24 cellular contexts compared by ENCODE assay signal in genomic region chr4:105650190-105650589, GRCh38.
"Had no signal": no experiment of that assay in that cellular context is flagged by ENCODE, and none has a peak within 500 bp of the region (broad histone marks: within the 10 kb centered on the region; RNA-seq: fewer than 3 reads in every experiment).

No MANE protein-coding gene starts in this region.

- DNase-seq: Karpas-422; KBM-7; MG63; NCI-H1092; NCI-H1105 treated with DMSO at 0.1 percent for 48 hours; NCI-H1417 treated with DMSO at 0.1 percent for 48 hours; NCI-H146; NCI-H1694 treated with DMSO at 0.1 percent for 48 hours; NCI-H1930; NCI-H2081; NCI-H2107; NCI-H2227 treated with DMSO at 0.1 percent for 48 hours; NCI-H524 treated with DMSO at 0.1 percent for 48 hours; NCI-H69; NCI-H774; NK-92 treated with Interleukin-12 subunit alpha and Interleukin-12 subunit beta, amount 100 ng/mL, for 24 hours; Right ventricle myocardium superior; RPMI8226; SIG-M5 had no signal

- H3K4me1 ChIP-seq: SJSA1 had no signal

- H3K27ac ChIP-seq: HL-60, SJSA1, SK-N-MC had no signal

- H3K4me3 ChIP-seq: MG63, SJSA1, SK-N-MC had no signal

- FAIRE-seq: HTR-8/SVneo, RCC 7860 had no signal

- H3K9me3 ChIP-seq: MG63, SJSA1 had no signal

- H3K36me3 ChIP-seq: MG63, SJSA1 had no signal

- H3K27me3 ChIP-seq: MG63 had no signal
